8 cellular contexts compared by ENCODE assay signal in genomic region chr6:139372326-139373153, GRCh38. TPM values are rescaled to one million over a fixed set of nuclear protein-coding genes. Genes with fewer than 3 reads are reported as not detected.
A peak's percentile ranks its signal among the peaks of the same experiment; 100 is the strongest.
DNase-seq lines count a peak whose midpoint lies in the region; ATAC-seq, FAIRE-seq and TF ChIP-seq lines count a peak whose summit lies in the region.

No MANE protein-coding gene starts in this region.

- no peak for ATAC-seq in GM21786 (IDR thresholded peaks at IDR 0.05; ENCODE audit: unreplicated experiment)

- peaks cover 6% of the 10 kb centered on the region for H3K36me3 Mint-ChIP-seq in mesothelial cell of epicardium

- no peaks in the 10 kb centered on the region for H3K9me3 Mint-ChIP-seq in mesothelial cell of epicardium

- H3K27me3 Mint-ChIP-seq in mesothelial cell of epicardium (ENCODE audit: low read depth), result no peaks in the 10 kb centered on the region

- H3K27me3 ChIP-seq in BLaER1 treated with 17β-estradiol and CSF1 and Interleukin-3, amounts not matched to agents 10 nM and 100 nM, result no peaks in the 10 kb centered on the region

- no peaks in the 10 kb centered on the region for H3K9me3 ChIP-seq in BLaER1 treated with 17β-estradiol and CSF1 and Interleukin-3, amounts not matched to agents 10 nM and 100 nM (replicated peaks in 1 of 11)

- FAIRE-seq in urothelium cell line (lab: Jason Lieb, UNC), result no peak

- H3K9ac ChIP-seq in BLaER1 treated with 17β-estradiol and CSF1 and Interleukin-3, amounts not matched to agents 10 nM and 100 nM, result peak overlapping the region; percentile 90 to 97 (median 94)

- H3K4me2 ChIP-seq in BLaER1 treated with 17β-estradiol and CSF1 and Interleukin-3, amounts not matched to agents 10 nM and 100 nM, result peak overlapping the region; percentile 83 to 95 (median 89)

- peak overlapping the region; percentile 93 to 97 (median 95) for H3K27ac ChIP-seq in BLaER1 treated with 17β-estradiol and CSF1 and Interleukin-3, amounts not matched to agents 10 nM and 100 nM
- H3K27ac ChIP-seq in caudate nucleus (ENCODE audit: low read depth, low read length), result peak overlapping the region; percentile 95

- no peak for TF ChIP-seq CTCF in mesothelial cell of epicardium (IDR thresholded peaks at IDR 0.05; ENCODE audit: unreplicated experiment)

- H3K4me3 Mint-ChIP-seq in mesothelial cell of epicardium, result peak overlapping the region; percentile 98

- peak overlapping the region; percentile 91 for H3K27ac Mint-ChIP-seq in mesothelial cell of epicardium

- H3K36me3 ChIP-seq in BLaER1 treated with 17β-estradiol and CSF1 and Interleukin-3, amounts not matched to agents 10 nM and 100 nM, result peaks cover 0 to 24% (median 7%) of the 10 kb centered on the region in 11 experiments; a peak in 9 of 22 replicates

- H3K4me1 Mint-ChIP-seq in mesothelial cell of epicardium, result peaks cover 62% of the 10 kb centered on the region

- peaks cover 44 to 59% (median 56%) of the 10 kb centered on the region in 10 experiments for H3K4me1 ChIP-seq in BLaER1 treated with 17β-estradiol and CSF1 and Interleukin-3, amounts not matched to agents 10 nM and 100 nM

- H3K4me3 ChIP-seq in BLaER1 treated with 17β-estradiol and CSF1 and Interleukin-3, amounts not matched to agents 10 nM and 100 nM, result peak overlapping the region; percentile 78 to 98 (median 88)
- peak overlapping the region; percentile 84 for H3K4me3 ChIP-seq in Jurkat, Clone E6-1 (ENCODE audit: low read length)

- H4K20me1 ChIP-seq in BLaER1 treated with 17β-estradiol and CSF1 and Interleukin-3, amounts not matched to agents 10 nM and 100 nM, result peaks cover 15 to 37% (median 31%) of the 10 kb centered on the region in 11 experiments; a peak in 18 of 22 replicates

- no peak for DNase-seq in Jurkat, Clone E6-1 (ENCODE audit: low read depth, low spot score)
- no peak for DNase-seq in caudate nucleus (lab: John Stamatoyannopoulos, UW)
- DNase-seq in mesothelial cell of epicardium (ENCODE audit: low spot score in 2 of 2, unreplicated experiment in 2 of 2), result no peak
- DNase-seq in T-helper 9 cell, result no peak
- no peak for DNase-seq in DMS153 (lab: John Stamatoyannopoulos, UW)
- DNase-seq in urothelium cell line (ENCODE audit: low spot score), result no peak

RNA-seq across cellular contexts. Expression of gene CITED2, which starts 1.9 kb away (rescaled TPM):
- polyA plus RNA-seq in Jurkat, Clone E6-1 (2012; ENCODE audit: insufficient read depth, insufficient read length), result 16.4 TPM
- total RNA-seq in mesothelial cell of epicardium, result 85.0 to 92.9 TPM (median 91.1 TPM) in 3 replicates
